Comparison of ENCODE assay signal across 1 cellular context in the genomic region with DNA sequence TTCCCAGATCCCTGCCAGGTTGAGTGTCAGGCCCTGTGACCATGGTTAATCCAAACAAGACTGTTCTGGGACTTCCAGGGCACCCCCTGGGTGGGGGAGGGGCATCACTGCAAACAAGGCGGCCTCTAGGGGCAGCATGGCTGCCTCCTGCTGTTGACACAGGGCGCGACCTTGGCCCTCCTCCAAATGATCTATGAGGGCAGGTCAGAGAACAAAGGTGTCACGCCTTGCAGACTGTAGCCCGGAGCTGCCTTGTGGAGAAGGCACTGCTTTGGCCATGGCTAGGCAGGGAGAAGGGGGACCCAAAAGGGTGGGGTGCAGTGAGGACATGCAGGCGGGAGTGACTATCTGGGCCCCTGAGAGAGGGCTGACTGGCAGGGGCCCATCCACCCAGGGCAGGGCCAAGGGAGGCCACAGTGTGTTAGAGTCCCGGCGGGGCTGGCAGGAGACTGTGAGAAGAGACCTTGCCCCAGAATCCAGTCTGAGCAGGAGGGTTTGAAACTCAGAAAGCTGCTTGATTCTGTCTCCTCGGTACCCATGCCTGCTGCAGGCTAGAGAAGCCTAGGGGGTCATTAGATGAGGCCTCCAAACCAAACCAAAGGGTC.
TF ChIP-seq lines count a peak whose summit lies in the region.

No MANE protein-coding gene starts in this region.

TF ChIP-seq in HepG2, 621 proteins besides CTCF, POLR2A, EP300 and RAD21 (continued from another document and continues in another):
- TF ChIP-seq ZNF768 (CRISPR knock-in tag; IDR thresholded peaks at IDR 0.05) (peak; percentile 65; the same call in 1 of the 2 replicates), ZNF747 (CRISPR knock-in tag; IDR thresholded peaks at IDR 0.05; ENCODE audit: borderline replicate concordance) (no peak), SMARCC2 (IDR thresholded peaks at IDR 0.05) (no peak), GTF2F1 (IDR thresholded peaks at IDR 0.05; ENCODE audit: low read length) (no peak), ZNF530 (CRISPR knock-in tag; IDR thresholded peaks at IDR 0.05; ENCODE audit: low read depth) (no peak), IKZF4 (CRISPR knock-in tag; IDR thresholded peaks at IDR 0.05; ENCODE audit: borderline replicate concordance, low read depth, not compliant biosample characterization) (peak; percentile 77), ZNF589 (CRISPR knock-in tag; conservative IDR thresholded peaks at IDR 0.05) (peak; percentile 81; the same call in 1 of the 2 replicates), FIP1L1 (IDR thresholded peaks at IDR 0.05; ENCODE audit: borderline replicate concordance, insufficient read depth, low read depth, low read length) (no peak), ZNF616 (CRISPR knock-in tag; IDR thresholded peaks at IDR 0.05; ENCODE audit: low read depth) (no peak), ZNF543 (CRISPR knock-in tag; IDR thresholded peaks at IDR 0.05) (peak; percentile 74; the same call in 1 of the 2 replicates), ZNF563 (CRISPR knock-in tag; IDR thresholded peaks at IDR 0.05) (peak; percentile 92), FOXK1 (CRISPR knock-in tag; IDR thresholded peaks at IDR 0.05; ENCODE audit: borderline replicate concordance, low read depth) (peak; percentile 95), ISL2 (CRISPR knock-in tag; IDR thresholded peaks at IDR 0.05) (peak; percentile 85), ESRRA (CRISPR knock-in tag; IDR thresholded peaks at IDR 0.05; ENCODE audit: low read depth) (peak; percentile 99), PRPF4 (IDR thresholded peaks at IDR 0.05; ENCODE audit: low read depth, low read length, poor library complexity, severe bottlenecking) (peak; percentile 96), NFIB (CRISPR knock-in tag; IDR thresholded peaks at IDR 0.05; ENCODE audit: borderline replicate concordance) (peak; percentile 98; the same call in 1 of the 2 replicates), ZNF484 (CRISPR knock-in tag; IDR thresholded peaks at IDR 0.05; ENCODE audit: borderline replicate concordance, low read depth) (no peak), HNF4G (IDR thresholded peaks at IDR 0.05; ENCODE audit: borderline replicate concordance, low read depth, low read length) (peak; percentile 98), HNF4G (CRISPR knock-in tag; IDR thresholded peaks at IDR 0.05; ENCODE audit: borderline replicate concordance, low read depth) (peak; percentile 98), ZNF430 (CRISPR knock-in tag; IDR thresholded peaks at IDR 0.05) (peak; percentile 85), GABPA (IDR thresholded peaks at IDR 0.05; ENCODE audit: low read depth, low read length) (no peak), GABPA (CRISPR knock-in tag; IDR thresholded peaks at IDR 0.05; ENCODE audit: low read depth) (no peak), TEAD3 (CRISPR knock-in tag; optimal IDR thresholded peaks at IDR 0.05; ENCODE audit: borderline replicate concordance) (peak; percentile 85), ZZZ3 (CRISPR knock-in tag; IDR thresholded peaks at IDR 0.05; ENCODE audit: borderline replicate concordance) (peak; percentile 65; the same call in 1 of the 2 replicates), ZNF121 (CRISPR knock-in tag; IDR thresholded peaks at IDR 0.05) (peak; percentile 73), MBD4 (IDR thresholded peaks at IDR 0.05; ENCODE audit: borderline replicate concordance, low read length) (no peak), TOE1 (CRISPR knock-in tag; IDR thresholded peaks at IDR 0.05) (no peak), AHR (CRISPR knock-in tag; IDR thresholded peaks at IDR 0.05) (0 out of 2 replicates have a peak, but pooled peaks have one; percentile 30), EZH2 (conservative IDR thresholded peaks at IDR 0.05; ENCODE audit: low read depth, low read length) (no peak), CEBPG (CRISPR knock-in tag; IDR thresholded peaks at IDR 0.05) (peak; percentile 56; the same call in 1 of the 2 replicates), RXRB (CRISPR knock-in tag; IDR thresholded peaks at IDR 0.05; ENCODE audit: borderline replicate concordance) (peak; percentile 94), DNMT3B (CRISPR knock-in tag; conservative IDR thresholded peaks at IDR 0.05) (no peak), NFE2L1 (CRISPR knock-in tag; IDR thresholded peaks at IDR 0.05; ENCODE audit: borderline replicate concordance) (no peak), ARNT (IDR thresholded peaks at IDR 0.05) (no peak), RARA (CRISPR knock-in tag; IDR thresholded peaks at IDR 0.05) (peak; percentile 95), ZFP82 (CRISPR knock-in tag; IDR thresholded peaks at IDR 0.05; ENCODE audit: borderline replicate concordance) (no peak), ZFP1 (CRISPR knock-in tag; IDR thresholded peaks at IDR 0.05) (peak; percentile 93), ZNF766 (CRISPR knock-in tag; IDR thresholded peaks at IDR 0.05; ENCODE audit: borderline replicate concordance) (no peak), RARG (CRISPR knock-in tag; IDR thresholded peaks at IDR 0.05; ENCODE audit: low read depth) (0 out of 2 replicates have a peak, but pooled peaks have one; percentile 63), ZSCAN9 (CRISPR knock-in tag; IDR thresholded peaks at IDR 0.05; ENCODE audit: borderline replicate concordance) (peak; percentile 85), HMG20A (CRISPR knock-in tag; IDR thresholded peaks at IDR 0.05; ENCODE audit: borderline replicate concordance) (peak; percentile 99), BRCA1 (CRISPR knock-in tag; IDR thresholded peaks at IDR 0.05) (0 out of 2 replicates have a peak, but pooled peaks have one; percentile 39), NR2F6 (IDR thresholded peaks at IDR 0.05) (peak; percentile 100), NR2F6 (CRISPR knock-in tag; IDR thresholded peaks at IDR 0.05) (peak; percentile 100), BRD4 (CRISPR knock-in tag; IDR thresholded peaks at IDR 0.05) (peak; percentile 67; the same call in 1 of the 2 replicates), SIX4 (CRISPR knock-in tag; IDR thresholded peaks at IDR 0.05) (peak; percentile 59; the same call in 1 of the 2 replicates), SMAD1 (CRISPR knock-in tag; IDR thresholded peaks at IDR 0.05; ENCODE audit: borderline replicate concordance, low read depth) (no peak)
- TF ChIP-seq, protein P1, sequence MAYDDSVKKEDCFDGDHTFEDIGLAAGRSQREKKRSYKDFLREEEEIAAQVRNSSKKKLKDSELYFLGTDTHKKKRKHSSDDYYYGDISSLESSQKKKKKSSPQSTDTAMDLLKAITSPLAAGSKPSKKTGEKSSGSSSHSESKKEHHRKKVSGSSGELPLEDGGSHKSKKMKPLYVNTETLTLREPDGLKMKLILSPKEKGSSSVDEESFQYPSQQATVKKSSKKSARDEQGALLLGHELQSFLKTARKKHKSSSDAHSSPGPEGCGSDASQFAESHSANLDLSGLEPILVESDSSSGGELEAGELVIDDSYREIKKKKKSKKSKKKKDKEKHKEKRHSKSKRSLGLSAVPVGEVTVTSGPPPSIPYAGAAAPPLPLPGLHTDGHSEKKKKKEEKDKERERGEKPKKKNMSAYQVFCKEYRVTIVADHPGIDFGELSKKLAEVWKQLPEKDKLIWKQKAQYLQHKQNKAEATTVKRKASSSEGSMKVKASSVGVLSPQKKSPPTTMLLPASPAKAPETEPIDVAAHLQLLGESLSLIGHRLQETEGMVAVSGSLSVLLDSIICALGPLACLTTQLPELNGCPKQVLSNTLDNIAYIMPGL (CRISPR knock-in tag; IDR thresholded peaks at IDR 0.05; ENCODE audit: borderline replicate concordance in 1 of 2, low read depth in 1 of 2), result peak; percentile 81 to 86
- TF ChIP-seq, protein P2, sequence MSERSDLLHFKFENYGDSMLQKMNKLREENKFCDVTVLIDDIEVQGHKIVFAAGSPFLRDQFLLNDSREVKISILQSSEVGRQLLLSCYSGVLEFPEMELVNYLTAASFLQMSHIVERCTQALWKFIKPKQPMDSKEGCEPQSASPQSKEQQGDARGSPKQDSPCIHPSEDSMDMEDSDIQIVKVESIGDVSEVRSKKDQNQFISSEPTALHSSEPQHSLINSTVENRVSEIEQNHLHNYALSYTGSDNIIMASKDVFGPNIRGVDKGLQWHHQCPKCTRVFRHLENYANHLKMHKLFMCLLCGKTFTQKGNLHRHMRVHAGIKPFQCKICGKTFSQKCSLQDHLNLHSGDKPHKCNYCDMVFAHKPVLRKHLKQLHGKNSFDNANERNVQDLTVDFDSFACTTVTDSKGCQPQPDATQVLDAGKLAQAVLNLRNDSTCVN (CRISPR knock-in tag; IDR thresholded peaks at IDR 0.05; ENCODE audit: borderline replicate concordance), result peak; percentile 67; the same call in 1 of the 2 replicates
- TF ChIP-seq, protein P3, sequence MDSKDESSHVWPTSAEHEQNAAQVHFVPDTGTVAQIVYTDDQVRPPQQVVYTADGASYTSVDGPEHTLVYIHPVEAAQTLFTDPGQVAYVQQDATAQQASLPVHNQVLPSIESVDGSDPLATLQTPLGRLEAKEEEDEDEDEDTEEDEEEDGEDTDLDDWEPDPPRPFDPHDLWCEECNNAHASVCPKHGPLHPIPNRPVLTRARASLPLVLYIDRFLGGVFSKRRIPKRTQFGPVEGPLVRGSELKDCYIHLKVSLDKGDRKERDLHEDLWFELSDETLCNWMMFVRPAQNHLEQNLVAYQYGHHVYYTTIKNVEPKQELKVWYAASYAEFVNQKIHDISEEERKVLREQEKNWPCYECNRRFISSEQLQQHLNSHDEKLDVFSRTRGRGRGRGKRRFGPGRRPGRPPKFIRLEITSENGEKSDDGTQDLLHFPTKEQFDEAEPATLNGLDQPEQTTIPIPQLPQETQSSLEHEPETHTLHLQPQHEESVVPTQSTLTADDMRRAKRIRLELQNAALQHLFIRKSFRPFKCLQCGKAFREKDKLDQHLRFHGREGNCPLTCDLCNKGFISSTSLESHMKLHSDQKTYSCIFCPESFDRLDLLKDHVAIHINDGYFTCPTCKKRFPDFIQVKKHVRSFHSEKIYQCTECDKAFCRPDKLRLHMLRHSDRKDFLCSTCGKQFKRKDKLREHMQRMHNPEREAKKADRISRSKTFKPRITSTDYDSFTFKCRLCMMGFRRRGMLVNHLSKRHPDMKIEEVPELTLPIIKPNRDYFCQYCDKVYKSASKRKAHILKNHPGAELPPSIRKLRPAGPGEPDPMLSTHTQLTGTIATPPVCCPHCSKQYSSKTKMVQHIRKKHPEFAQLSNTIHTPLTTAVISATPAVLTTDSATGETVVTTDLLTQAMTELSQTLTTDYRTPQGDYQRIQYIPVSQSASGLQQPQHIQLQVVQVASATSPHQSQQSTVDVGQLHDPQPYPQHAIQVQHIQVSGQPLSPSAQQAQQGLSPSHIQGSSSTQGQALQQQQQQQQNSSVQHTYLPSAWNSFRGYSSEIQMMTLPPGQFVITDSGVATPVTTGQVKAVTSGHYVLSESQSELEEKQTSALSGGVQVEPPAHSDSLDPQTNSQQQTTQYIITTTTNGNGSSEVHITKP (CRISPR knock-in tag; IDR thresholded peaks at IDR 0.05; ENCODE audit: low read depth), result peak; percentile 71; the same call in 1 of the 2 replicates
- TF ChIP-seq, protein P4, sequence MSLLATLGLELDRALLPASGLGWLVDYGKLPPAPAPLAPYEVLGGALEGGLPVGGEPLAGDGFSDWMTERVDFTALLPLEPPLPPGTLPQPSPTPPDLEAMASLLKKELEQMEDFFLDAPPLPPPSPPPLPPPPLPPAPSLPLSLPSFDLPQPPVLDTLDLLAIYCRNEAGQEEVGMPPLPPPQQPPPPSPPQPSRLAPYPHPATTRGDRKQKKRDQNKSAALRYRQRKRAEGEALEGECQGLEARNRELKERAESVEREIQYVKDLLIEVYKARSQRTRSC (CRISPR knock-in tag; IDR thresholded peaks at IDR 0.05; ENCODE audit: low read depth), result no peak; the same call in 1 of the 2 replicates
- TF ChIP-seq, protein P5, sequence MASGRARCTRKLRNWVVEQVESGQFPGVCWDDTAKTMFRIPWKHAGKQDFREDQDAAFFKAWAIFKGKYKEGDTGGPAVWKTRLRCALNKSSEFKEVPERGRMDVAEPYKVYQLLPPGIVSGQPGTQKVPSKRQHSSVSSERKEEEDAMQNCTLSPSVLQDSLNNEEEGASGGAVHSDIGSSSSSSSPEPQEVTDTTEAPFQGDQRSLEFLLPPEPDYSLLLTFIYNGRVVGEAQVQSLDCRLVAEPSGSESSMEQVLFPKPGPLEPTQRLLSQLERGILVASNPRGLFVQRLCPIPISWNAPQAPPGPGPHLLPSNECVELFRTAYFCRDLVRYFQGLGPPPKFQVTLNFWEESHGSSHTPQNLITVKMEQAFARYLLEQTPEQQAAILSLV (CRISPR knock-in tag; IDR thresholded peaks at IDR 0.05; ENCODE audit: borderline replicate concordance), result 0 out of 2 replicates have a peak, but pooled peaks have one; percentile 78
- TF ChIP-seq, protein P6, sequence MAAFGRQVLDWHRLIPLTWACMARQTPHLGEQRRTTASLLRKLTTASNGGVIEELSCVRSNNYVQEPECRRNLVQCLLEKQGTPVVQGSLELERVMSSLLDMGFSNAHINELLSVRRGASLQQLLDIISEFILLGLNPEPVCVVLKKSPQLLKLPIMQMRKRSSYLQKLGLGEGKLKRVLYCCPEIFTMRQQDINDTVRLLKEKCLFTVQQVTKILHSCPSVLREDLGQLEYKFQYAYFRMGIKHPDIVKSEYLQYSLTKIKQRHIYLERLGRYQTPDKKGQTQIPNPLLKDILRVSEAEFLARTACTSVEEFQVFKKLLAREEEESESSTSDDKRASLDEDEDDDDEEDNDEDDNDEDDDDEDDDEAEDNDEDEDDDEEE (CRISPR knock-in tag; IDR thresholded peaks at IDR 0.05), result peak; percentile 91
- TF ChIP-seq, protein P7, sequence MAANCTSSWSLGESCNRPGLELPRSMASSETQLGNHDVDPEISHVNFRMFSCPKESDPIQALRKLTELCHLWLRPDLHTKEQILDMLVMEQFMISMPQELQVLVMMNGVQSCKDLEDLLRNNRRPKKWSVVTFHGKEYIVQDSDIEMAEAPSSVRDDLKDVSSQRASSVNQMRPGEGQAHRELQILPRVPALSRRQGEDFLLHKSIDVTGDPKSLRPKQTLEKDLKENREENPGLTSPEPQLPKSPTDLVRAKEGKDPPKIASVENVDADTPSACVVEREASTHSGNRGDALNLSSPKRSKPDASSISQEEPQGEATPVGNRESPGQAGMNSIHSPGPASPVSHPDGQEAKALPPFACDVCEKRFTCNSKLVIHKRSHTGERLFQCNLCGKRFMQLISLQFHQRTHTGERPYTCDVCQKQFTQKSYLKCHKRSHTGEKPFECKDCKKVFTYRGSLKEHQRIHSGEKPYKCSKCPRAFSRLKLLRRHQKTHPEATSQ (CRISPR knock-in tag; IDR thresholded peaks at IDR 0.05; ENCODE audit: borderline replicate concordance), result peak; percentile 77; the same call in 1 of the 2 replicates
- TF ChIP-seq, protein P8, sequence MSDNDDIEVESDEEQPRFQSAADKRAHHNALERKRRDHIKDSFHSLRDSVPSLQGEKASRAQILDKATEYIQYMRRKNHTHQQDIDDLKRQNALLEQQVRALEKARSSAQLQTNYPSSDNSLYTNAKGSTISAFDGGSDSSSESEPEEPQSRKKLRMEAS (IDR thresholded peaks at IDR 0.05), result peak; percentile 87
- TF ChIP-seq, protein P9, sequence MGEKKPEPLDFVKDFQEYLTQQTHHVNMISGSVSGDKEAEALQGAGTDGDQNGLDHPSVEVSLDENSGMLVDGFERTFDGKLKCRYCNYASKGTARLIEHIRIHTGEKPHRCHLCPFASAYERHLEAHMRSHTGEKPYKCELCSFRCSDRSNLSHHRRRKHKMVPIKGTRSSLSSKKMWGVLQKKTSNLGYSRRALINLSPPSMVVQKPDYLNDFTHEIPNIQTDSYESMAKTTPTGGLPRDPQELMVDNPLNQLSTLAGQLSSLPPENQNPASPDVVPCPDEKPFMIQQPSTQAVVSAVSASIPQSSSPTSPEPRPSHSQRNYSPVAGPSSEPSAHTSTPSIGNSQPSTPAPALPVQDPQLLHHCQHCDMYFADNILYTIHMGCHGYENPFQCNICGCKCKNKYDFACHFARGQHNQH (CRISPR knock-in tag; IDR thresholded peaks at IDR 0.05), result peak; percentile 97
- TF ChIP-seq, protein P10, sequence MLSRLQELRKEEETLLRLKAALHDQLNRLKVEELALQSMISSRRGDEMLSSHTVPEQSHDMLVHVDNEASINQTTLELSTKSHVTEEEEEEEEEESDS (CRISPR knock-in tag; IDR thresholded peaks at IDR 0.05; ENCODE audit: borderline replicate concordance), result no peak
